8 cellular contexts compared by ENCODE assay signal in the genomic region with DNA sequence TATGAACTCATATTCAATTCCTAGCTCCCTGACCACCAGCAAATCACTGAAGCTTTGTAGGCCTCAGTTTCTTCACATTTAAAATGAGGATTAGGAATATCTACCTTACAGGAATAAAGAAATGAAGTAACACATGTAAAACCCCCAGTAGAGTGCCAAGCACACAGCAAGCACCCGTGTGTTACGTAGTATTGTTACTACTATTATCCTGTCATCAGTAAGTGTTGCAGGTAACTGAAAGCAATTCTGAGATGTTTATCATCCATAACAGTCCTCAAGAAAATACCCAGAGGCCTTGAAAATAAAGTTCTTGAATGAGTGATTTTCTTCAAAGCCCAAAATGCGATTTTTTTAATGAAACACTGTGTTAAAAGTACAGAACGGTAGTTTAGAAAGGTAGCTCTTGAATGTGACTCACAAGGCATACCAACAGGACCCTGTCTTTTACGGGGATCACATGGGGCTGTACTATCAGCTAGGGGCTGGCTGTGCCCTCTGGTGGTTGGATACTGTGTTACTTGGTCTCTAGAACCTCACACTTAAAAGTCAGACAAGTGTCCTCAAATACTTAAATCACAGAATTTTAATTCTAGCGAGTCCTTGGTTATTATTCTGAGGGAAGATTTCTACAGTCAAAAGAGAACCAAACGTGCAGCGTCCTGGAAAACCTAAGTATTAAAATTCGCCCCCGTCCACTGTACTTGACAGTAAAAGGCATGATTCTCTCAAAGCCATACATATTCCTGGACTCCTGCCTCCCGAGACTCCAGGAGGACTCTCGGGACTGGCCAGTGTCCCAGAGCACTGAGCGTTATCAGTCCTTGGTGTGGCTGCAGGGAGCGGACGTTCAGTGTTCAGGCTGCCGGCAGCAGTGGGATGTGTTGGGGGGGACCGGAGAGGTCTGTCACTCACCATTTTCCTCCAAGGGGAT. TPM values are rescaled to one million over a fixed set of nuclear protein-coding genes. Genes with fewer than 3 reads are reported as not detected.
DNase-seq lines count a peak whose midpoint lies in the region; ATAC-seq and FAIRE-seq lines count a peak whose summit lies in the region.

No MANE protein-coding gene starts in this region.

- H3K27ac ChIP-seq in CD4-positive, CD25-positive, alpha-beta regulatory T cell (ENCODE audit: insufficient read depth, low read length, poor library complexity, severe bottlenecking): peak overlapping the region; percentile 92

- H3K9me3 Mint-ChIP-seq in CD4-positive, CD25-positive, alpha-beta regulatory T cell: peaks cover 0 to 2% (median 0%) of the 10 kb centered on the region in 7 donors

- peak overlapping the region; percentile 98 for H3K4me3 ChIP-seq in CD4-positive, CD25-positive, alpha-beta regulatory T cell (ENCODE audit: low read depth, low read length)

- FAIRE-seq in GM19239 (lab: Jason Lieb, UNC) (peak; percentile 93), endometrium (lab: Jason Lieb, UNC) (peak; percentile 23)

- H3K27me3 ChIP-seq in CD4-positive, CD25-positive, alpha-beta regulatory T cell (ENCODE audit: control insufficient read depth, insufficient read depth, low read length): peaks cover 2% of the 10 kb centered on the region

- H3K27ac Mint-ChIP-seq in CD4-positive, CD25-positive, alpha-beta regulatory T cell: peak overlapping the region; percentile 99 to 100 (median 99)

- peaks cover 21 to 47% (median 32%) of the 10 kb centered on the region in 4 donors for H3K4me1 Mint-ChIP-seq in CD4-positive, CD25-positive, alpha-beta regulatory T cell

- DNase-seq in CD4-positive, CD25-positive, alpha-beta regulatory T cell: peak; percentile 66 to 92 (median 83)
- DNase-seq in GM19239 (ENCODE audit: insufficient read length, low spot score): peak; percentile 59
- peak; percentile 83 for DNase-seq in NCI-H82 (lab: John Stamatoyannopoulos, UW)
- DNase-seq in activated CD8-positive, alpha-beta memory T cell treated with anti-CD3 and anti-CD28 coated beads for 4 hours (ENCODE audit: low read depth in 2 of 2): peak; percentile 55 to 66
- DNase-seq in middle frontal gyrus (ENCODE audit: extremely low spot score, low spot score): peak; percentile 56
- peak; percentile 43 to 48 for DNase-seq in stimulated activated CD8-positive, alpha-beta memory T cell treated with anti-CD3 and anti-CD28 coated beads, Interleukin-7, amount 100 ng/mL, for 1 hour (ENCODE audit: low read depth in 2 of 2)

- H3K36me3 ChIP-seq in CD4-positive, CD25-positive, alpha-beta regulatory T cell (ENCODE audit: control insufficient read depth, insufficient read depth, low read length): peaks cover 9% of the 10 kb centered on the region

- peaks cover 19% of the 10 kb centered on the region for H3K36me3 Mint-ChIP-seq in CD4-positive, CD25-positive, alpha-beta regulatory T cell

- H3K4me3 Mint-ChIP-seq in CD4-positive, CD25-positive, alpha-beta regulatory T cell: peak overlapping the region; percentile 99 to 100 (median 99)

- peaks cover 21% of the 10 kb centered on the region for H3K27me3 Mint-ChIP-seq in CD4-positive, CD25-positive, alpha-beta regulatory T cell

- no peaks in the 10 kb centered on the region for H3K9me3 ChIP-seq in CD4-positive, CD25-positive, alpha-beta regulatory T cell (ENCODE audit: control insufficient read depth in 2 of 2, low read length in 2 of 2)

- ATAC-seq in CD4-positive, CD25-positive, alpha-beta regulatory T cell (ENCODE audit: low read depth in 2 of 2): peak; percentile 91 to 92
- ATAC-seq in HG03439 (IDR thresholded peaks at IDR 0.05; ENCODE audit: unreplicated experiment): peak; percentile 87

- peaks cover 23% of the 10 kb centered on the region for H3K4me1 ChIP-seq in CD4-positive, CD25-positive, alpha-beta regulatory T cell (ENCODE audit: control insufficient read depth, insufficient read depth, low read length, poor library complexity, severe bottlenecking)

RNA-seq across cellular contexts. Expression of gene NDUFB6, which starts 0.7 kb away (rescaled TPM):
- total RNA-seq in CD4-positive, CD25-positive, alpha-beta regulatory T cell: 19.6 TPM
- polyA plus RNA-seq in CD4-positive, CD25-positive, alpha-beta regulatory T cell: 100 to 1,000 TPM in 1 of 4 donors, 10 to 100 TPM in 3; 71.4 to 109 (median 80.4) TPM

RNA-seq across cellular contexts. Expression of gene TOPORS, which starts 19.8 kb away (rescaled TPM):
- 29.8 TPM for total RNA-seq in CD4-positive, CD25-positive, alpha-beta regulatory T cell
- polyA plus RNA-seq in CD4-positive, CD25-positive, alpha-beta regulatory T cell: 10 to 100 TPM; 26.9 to 29.8 (median 28.2) TPM

RNA-seq across cellular contexts. Expression of gene SMIM27, which starts 20.1 kb away (rescaled TPM):
- 30.8 TPM for total RNA-seq in CD4-positive, CD25-positive, alpha-beta regulatory T cell
- polyA plus RNA-seq in CD4-positive, CD25-positive, alpha-beta regulatory T cell: 100 to 1,000 TPM in 2 of 4 donors, 10 to 100 TPM in 2; 86.8 to 102 (median 100) TPM

RNA-seq across cellular contexts. Expression of gene RIGI, which starts 46.2 kb away (rescaled TPM):
- 21.1 TPM for total RNA-seq in CD4-positive, CD25-positive, alpha-beta regulatory T cell
- polyA plus RNA-seq in CD4-positive, CD25-positive, alpha-beta regulatory T cell: 10 to 100 TPM; 18.3 to 25.3 (median 20.9) TPM

Comparison
In these comparisons a context has a peak if more than half of its experiments do, and no peak if none do; other contexts are left out.
1. Peak in every context shown above with its lines: DNase-seq, ATAC-seq, H3K4me3 ChIP-seq and H3K27ac ChIP-seq.